1 cellular context compared by ENCODE assay signal in the genomic region with DNA sequence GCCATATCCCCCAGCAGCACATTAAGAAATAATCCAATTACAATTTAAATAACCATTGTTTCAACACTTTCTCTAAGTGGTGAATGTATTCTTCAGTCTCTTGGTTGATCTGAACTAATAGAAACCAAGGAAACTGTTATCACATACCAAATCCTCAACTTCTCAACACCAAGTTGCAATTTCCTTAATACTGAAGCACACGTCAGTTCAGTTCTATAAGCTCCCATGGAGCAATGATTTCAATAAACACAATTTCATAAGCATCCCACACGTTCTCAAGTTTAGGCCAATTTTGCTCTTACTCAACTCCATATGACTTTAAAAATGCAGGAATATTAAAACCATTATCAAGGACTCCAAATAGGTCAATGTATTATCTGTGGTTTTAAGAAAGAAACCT.
TF ChIP-seq lines count a peak whose summit lies in the region.

No MANE protein-coding gene starts in this region.

TF ChIP-seq in endothelial cell of umbilical vein, 7 proteins besides CTCF, POLR2A, EP300 and RAD21:
- no peak for TF ChIP-seq POLR2AphosphoS5 (IDR thresholded peaks at IDR 0.05; ENCODE audit: insufficient read depth, low read depth, low read length)
- no peak for TF ChIP-seq EZH2 (IDR thresholded peaks at IDR 0.05; ENCODE audit: borderline replicate concordance, low read depth, low read length, severe bottlenecking)
- TF ChIP-seq, protein P1, sequence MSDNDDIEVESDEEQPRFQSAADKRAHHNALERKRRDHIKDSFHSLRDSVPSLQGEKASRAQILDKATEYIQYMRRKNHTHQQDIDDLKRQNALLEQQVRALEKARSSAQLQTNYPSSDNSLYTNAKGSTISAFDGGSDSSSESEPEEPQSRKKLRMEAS (IDR thresholded peaks at IDR 0.05; ENCODE audit: insufficient read depth, insufficient read length): no peak
- no peak for TF ChIP-seq GATA2 (IDR thresholded peaks at IDR 0.05; ENCODE audit: insufficient read depth, insufficient read length, low read depth, low read length)
- no peak for TF ChIP-seq FOS (IDR thresholded peaks at IDR 0.05; ENCODE audit: borderline replicate concordance, insufficient read depth, low read length)
- TF ChIP-seq MYC (IDR thresholded peaks at IDR 0.05; ENCODE audit: low read depth, low read length): no peak
TF ChIP-seq in endothelial cell of umbilical vein: peak in this region for 0.
